Comparison of ENCODE assay signal across 8 cellular contexts in genomic region chr7:4631664-4632171, GRCh38. TPM values are rescaled to one million over a fixed set of nuclear protein-coding genes. Genes with fewer than 3 reads are reported as not detected.
A peak's percentile ranks its signal among the peaks of the same experiment; 100 is the strongest.
DNase-seq lines count a peak whose midpoint lies in the region; ATAC-seq and TF ChIP-seq lines count a peak whose summit lies in the region.

No MANE protein-coding gene starts in this region.

- BruUV-seq in PC-3 (replicated peaks; lab: Mats Ljungman, UMichigan) = no TSS peak

- peak; percentile 89 for ATAC-seq in PC-3
- no peak for ATAC-seq in GM19324 (IDR thresholded peaks at IDR 0.05; ENCODE audit: low FRiP score, unreplicated experiment)
- ATAC-seq in GM19397 (IDR thresholded peaks at IDR 0.05; ENCODE audit: unreplicated experiment) = no peak

- peak; percentile 77 for DNase-seq in AG09309 (ENCODE audit: low read depth)
- DNase-seq in HT-29 (ENCODE audit: low spot score) = peak; percentile 86
- DNase-seq in PC-3 = peak; percentile 79
- peak; percentile 83 for DNase-seq in ecto neural progenitor cell (ENCODE audit: low spot score)

- peak; percentile 80 for TF ChIP-seq CTCF in AG09309 (IDR thresholded peaks at IDR 0.05; ENCODE audit: control insufficient read depth, insufficient read depth, low read depth, low read length, missing control alignments)
- peak; percentile 77 for TF ChIP-seq CTCF in PC-3 (conservative IDR thresholded peaks at IDR 0.05; ENCODE audit: low read depth, low read length)
- peak; percentile 59 for TF ChIP-seq CTCF in liver (IDR thresholded peaks at IDR 0.05; ENCODE audit: low read depth, low read length, missing input control)

- H3K4me2 ChIP-seq in PC-3 (ENCODE audit: low read length) = peak overlapping the region; percentile 81

- POLR2A ChIA-PET in PC-3 (lab: Charles Lee; ENCODE audit: unreplicated experiment) = no interaction called here

- H3K36me3 ChIP-seq in PC-3 (ENCODE audit: low read depth, low read length) (no peaks in the 10 kb centered on the region), liver (ENCODE audit: control insufficient read depth in 4 of 4, insufficient read depth in 3 of 4, low read depth in 1 of 4, low read length in 3 of 4) (no peaks in the 10 kb centered on the region), thymus (ENCODE audit: control insufficient read depth, insufficient read depth) (no peaks in the 10 kb centered on the region)

- 8% methylated on average over 17 of the region's 17 CpGs for WGBS in liver
- WGBS in thymus = 53% methylated on average over 17 of the region's 17 CpGs

- H3K9ac ChIP-seq in PC-3 (ENCODE audit: low read length) (peak overlapping the region; percentile 26; the same call in 1 of the 2 replicates), liver (ENCODE audit: low read depth in 1 of 2, low read length in 2 of 2) (no peak overlapping the region)

- H3F3A ChIP-seq in PC-3 (ENCODE audit: low read length, unreplicated experiment) = no peaks in the 10 kb centered on the region

- no peaks in the 10 kb centered on the region for H3K9me2 ChIP-seq in PC-3 (replicated peaks; ENCODE audit: low read length)

- TF ChIP-seq RAD21 in liver (IDR thresholded peaks at IDR 0.05) = peak; percentile 83 to 86

- peaks cover 6% of the 10 kb centered on the region; the same call in 1 of the 2 replicates for H3K4me1 ChIP-seq in PC-3 (ENCODE audit: insufficient read depth, low read length)
- H3K4me1 ChIP-seq in liver (ENCODE audit: control insufficient read depth in 4 of 4, insufficient read depth in 4 of 4, low read length in 3 of 4) = no peaks in the 10 kb centered on the region
- H3K4me1 ChIP-seq in thymus (ENCODE audit: control insufficient read depth, insufficient read depth, low read length) = no peaks in the 10 kb centered on the region

- intact Hi-C loops in PC-3 (cut with micrococcal nuclease) = loop anchor here (1.0 kb wide), 2 partner anchors 20 to 936 kb away; no protein-coding TSS in a partner anchor

- H3K27ac ChIP-seq in PC-3 (ENCODE audit: low read length) = 0 out of 2 replicates have a peak overlapping the region, but pooled peaks have one; percentile 17
- H3K27ac ChIP-seq in liver (ENCODE audit: low read depth in 1 of 2, low read length in 2 of 2) = no peak overlapping the region
- peak overlapping the region; percentile 31 for H3K27ac ChIP-seq in thymus (ENCODE audit: low read depth)

- no peaks in the 10 kb centered on the region for H4K20me1 ChIP-seq in PC-3 (ENCODE audit: low read length)

- CTCF ChIA-PET in PC-3 (lab: Charles Lee) = interaction anchor here (1.1 kb wide), 1 partner anchor 23 kb away, joined by 4 read pairs; no protein-coding TSS in a partner anchor

- peak overlapping the region; percentile 82 for H2AFZ ChIP-seq in PC-3 (ENCODE audit: low read length)

- H3K9me3 ChIP-seq in PC-3 (ENCODE audit: low read length) (no peaks in the 10 kb centered on the region), liver (ENCODE audit: control insufficient read depth in 4 of 4, low read length in 3 of 4) (no peaks in the 10 kb centered on the region), thymus (ENCODE audit: control insufficient read depth) (no peaks in the 10 kb centered on the region)

- H3K27me3 ChIP-seq in PC-3 (ENCODE audit: low read length) (no peaks in the 10 kb centered on the region), liver (ENCODE audit: control insufficient read depth in 4 of 4, insufficient read depth in 4 of 4, low read length in 3 of 4) (no peaks in the 10 kb centered on the region), thymus (ENCODE audit: control insufficient read depth, insufficient read depth) (no peaks in the 10 kb centered on the region)

- H3K4me3 ChIP-seq in AG09309 (ENCODE audit: control insufficient read depth, low read depth, low read length) = peak overlapping the region; percentile 40
- H3K4me3 ChIP-seq in PC-3 (ENCODE audit: low read length) = peak overlapping the region; percentile 54; the same call in 1 of the 2 replicates
- no peak overlapping the region for H3K4me3 ChIP-seq in liver (ENCODE audit: low read depth in 1 of 3, low read length in 3 of 3)
- H3K4me3 ChIP-seq in thymus (ENCODE audit: low read length) = no peak overlapping the region

- H3K79me2 ChIP-seq in PC-3 (ENCODE audit: low read length) = no peaks in the 10 kb centered on the region

TF ChIP-seq in liver, 16 proteins besides CTCF, POLR2A, EP300 and RAD21:
- TF ChIP-seq NR2F2 (IDR thresholded peaks at IDR 0.05) (peak; percentile 41), MAX (IDR thresholded peaks at IDR 0.05) (no peak), RXRA (IDR thresholded peaks at IDR 0.05) (peak in 1 of 2 donors; percentile 23), YY1 (IDR thresholded peaks at IDR 0.05) (no peak)

RNA-seq across cellular contexts. Expression of gene FOXK1, which starts 50.4 kb away (rescaled TPM):
- 40.7 and 63.4 TPM in 2 replicates for total RNA-seq in HT-29 (2014; rRNA removed; shearing (Covaris generic))
- total RNA-seq in PC-3 (2014; rRNA removed) = 13.2 and 22.8 TPM in 2 replicates
- total RNA-seq in liver = 1 to 10 TPM; 7.5 to 8.5 TPM
- polyA plus RNA-seq in liver = 1 to 10 TPM; 1.2 to 1.3 TPM
- 7.6 TPM for polyA plus RNA-seq in thymus

Comparison
In these comparisons a context has a peak if more than half of its experiments do, and no peak if none do; other contexts are left out.
1. H3K4me3 ChIP-seq: peak in AG09309 (single experiment) and PC-3 (single experiment); none in liver (0 of 3) and thymus (single experiment).
2. H3K27ac ChIP-seq: peak in PC-3 (single experiment) and thymus (single experiment); none in liver (0 of 2).
3. Peak in every context shown above with its lines, with median percentiles within 50 percentile points of each other: DNase-seq and CTCF ChIP-seq.